Comparison of ENCODE assay signal across 1 cellular context in genomic region chr12:14577344-14577743, GRCh38.
TF ChIP-seq lines count a peak whose summit lies in the region.

No MANE protein-coding gene starts in this region.

TF ChIP-seq in HepG2, 621 proteins besides CTCF, POLR2A, EP300 and RAD21:
- TF ChIP-seq MAFK (conservative IDR thresholded peaks at IDR 0.05 in 1 of 2, IDR thresholded peaks at IDR 0.05 in 1 of 2; ENCODE audit: low read length in 2 of 2) (peak; percentile 45 to 51; a peak in 3 of 4 replicates), THAP8 (CRISPR knock-in tag; IDR thresholded peaks at IDR 0.05; ENCODE audit: borderline replicate concordance) (no peak), MAFF (IDR thresholded peaks at IDR 0.05; ENCODE audit: low read depth, low read length) (0 out of 2 replicates have a peak, but pooled peaks have one; percentile 21), ETV5 (CRISPR knock-in tag; IDR thresholded peaks at IDR 0.05; ENCODE audit: borderline replicate concordance) (no peak), ZNF609 (CRISPR knock-in tag; IDR thresholded peaks at IDR 0.05; ENCODE audit: borderline replicate concordance) (no peak)
TF ChIP-seq in HepG2: peak in this region for 2.
